16 cellular contexts compared by ENCODE assay signal in the genomic region with DNA sequence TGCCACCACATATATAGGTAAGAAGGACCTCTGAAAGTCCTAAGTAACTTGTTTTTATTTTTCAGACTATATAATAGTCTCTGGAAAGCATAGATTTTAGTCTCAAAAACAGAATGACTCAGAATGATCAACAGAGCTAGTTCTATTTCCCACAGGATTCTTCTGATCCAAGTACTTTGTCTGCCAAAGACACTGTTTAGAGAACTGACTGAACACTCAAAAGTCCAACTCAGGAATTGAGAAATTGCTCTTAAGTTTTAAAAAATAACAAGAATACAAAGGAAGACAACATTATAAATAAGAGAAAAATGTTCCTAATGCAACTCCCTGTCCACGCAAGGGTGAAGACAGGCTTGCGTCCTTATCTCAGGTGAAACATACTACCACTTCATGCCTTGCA. TPM values are rescaled to one million over a fixed set of nuclear protein-coding genes. Genes with fewer than 3 reads are reported as not detected.
DNase-seq lines count a peak whose midpoint lies in the region; ATAC-seq and TF ChIP-seq lines count a peak whose summit lies in the region.
"Had no signal": no experiment of that assay in that cellular context is flagged by ENCODE, and none has a peak within 500 bp of the region (broad histone marks: within the 10 kb centered on the region; RNA-seq: fewer than 3 reads in every experiment).

No MANE protein-coding gene starts in this region.

- no peak overlapping the region for H3K4me3 Mint-ChIP-seq in type B pancreatic cell
- H3K4me3 Mint-ChIP-seq: activated CD8-positive, alpha-beta T cell treated with anti-CD3 and anti-CD28 coated beads for 36 hours had no signal

- DNase-seq in AG10803 (ENCODE audit: low read depth): peak; percentile 44
- DNase-seq in colonic mucosa: no peak
- no peak for DNase-seq in right cardiac atrium
- DNase-seq in stromal cell of bone marrow (ENCODE audit: low read depth): peak; percentile 81
- no peak for DNase-seq in BE2C
- no peak for DNase-seq in type B pancreatic cell (ENCODE audit: extremely low spot score, unreplicated experiment)
- no peak for DNase-seq in NCI-H510A (lab: John Stamatoyannopoulos, UW)
- DNase-seq in DMS153 (lab: John Stamatoyannopoulos, UW): no peak
- DNase-seq: activated CD8-positive, alpha-beta T cell treated with anti-CD3 and anti-CD28 coated beads for 36 hours; DND-41; islet precursor cell; Karpas-422; NCI-H1436 had no signal

- H3K27ac ChIP-seq in colonic mucosa: peak overlapping the region; percentile 46
- peak overlapping the region; percentile 66 for H3K27ac ChIP-seq in right cardiac atrium (ENCODE audit: low read length)
- H3K27ac ChIP-seq: BLaER1, HL-60 had no signal

- no peak overlapping the region for H3K9ac ChIP-seq in colonic mucosa (ENCODE audit: low read depth in 2 of 2, low read length in 2 of 2)
- H3K9ac ChIP-seq: BLaER1 had no signal

- H3K36me3 ChIP-seq in colonic mucosa (no peaks in the 10 kb centered on the region), BE2C (no peaks in the 10 kb centered on the region; the same call in 1 of the 2 replicates)

- peak; percentile 48 to 64 for ATAC-seq in right cardiac atrium
- ATAC-seq: activated CD8-positive, alpha-beta T cell treated with anti-CD3 and anti-CD28 coated beads for 36 hours had no signal

- no peak overlapping the region for H3K4me3 ChIP-seq in AG10803 (ENCODE audit: low read length)
- no peak overlapping the region for H3K4me3 ChIP-seq in colonic mucosa
- H3K4me3 ChIP-seq in right cardiac atrium (ENCODE audit: low read length): no peak overlapping the region
- H3K4me3 ChIP-seq in BE2C (ENCODE audit: low read depth, low read length): no peak overlapping the region
- H3K4me3 ChIP-seq: BLaER1 had no signal

- intact Hi-C loops in colonic mucosa (cut with DNase I): no loop called here
- intact Hi-C loops in right cardiac atrium (cut with DNase I): loop anchor here in 1 of 4 donors (5.0 kb wide), 1 partner anchor 63 kb away; no protein-coding TSS in a partner anchor

- H3K36me3 Mint-ChIP-seq in type B pancreatic cell: peaks cover 11% of the 10 kb centered on the region

- peaks cover 3% of the 10 kb centered on the region for H3K4me1 Mint-ChIP-seq in type B pancreatic cell (ENCODE audit: unreplicated experiment)

- H3K9me3 Mint-ChIP-seq in type B pancreatic cell: peaks cover 4% of the 10 kb centered on the region
- H3K9me3 Mint-ChIP-seq: activated CD8-positive, alpha-beta T cell treated with anti-CD3 and anti-CD28 coated beads for 36 hours; activated T-helper 2 cell treated with anti-CD3 and anti-CD28 coated beads, Interferon-gamma antibody, Interleukin-2, Interleukin-4, amounts not matched to agents 10 μg/mL and 5 μg/mL and 100 μg/mL, durations not matched to agents 14 hours and 24 hours and 36 hours had no signal

- no peaks in the 10 kb centered on the region for H3K27me3 Mint-ChIP-seq in type B pancreatic cell
- H3K27me3 Mint-ChIP-seq: activated CD8-positive, alpha-beta T cell treated with anti-CD3 and anti-CD28 coated beads for 36 hours had no signal

- 66% methylated on average over 2 of the region's 2 CpGs for WGBS in right cardiac atrium

- H3K27ac Mint-ChIP-seq in type B pancreatic cell: no peak overlapping the region
- H3K27ac Mint-ChIP-seq: activated CD8-positive, alpha-beta T cell treated with anti-CD3 and anti-CD28 coated beads for 36 hours; activated T-helper 2 cell treated with anti-CD3 and anti-CD28 coated beads, Interferon-gamma antibody, Interleukin-2, Interleukin-4, amounts not matched to agents 10 μg/mL and 5 μg/mL and 100 μg/mL, durations not matched to agents 14 hours and 24 hours and 36 hours had no signal

- no peak for TF ChIP-seq CTCF in AG10803 (conservative IDR thresholded peaks at IDR 0.05; ENCODE audit: low read length)
- no peak for TF ChIP-seq CTCF in colonic mucosa (IDR thresholded peaks at IDR 0.05)
- no peak for TF ChIP-seq CTCF in BE2C (IDR thresholded peaks at IDR 0.05; ENCODE audit: low read depth, low read length)
- no peak for TF ChIP-seq CTCF in type B pancreatic cell (conservative IDR thresholded peaks at IDR 0.05)

- H3K9me3 ChIP-seq in colonic mucosa (no peaks in the 10 kb centered on the region), right cardiac atrium (ENCODE audit: control insufficient read depth, low read length) (no peaks in the 10 kb centered on the region), BE2C (no peaks in the 10 kb centered on the region)
- H3K9me3 ChIP-seq: BLaER1 had no signal

- H3K4me1 ChIP-seq in colonic mucosa (no peaks in the 10 kb centered on the region), right cardiac atrium (ENCODE audit: control insufficient read depth, insufficient read depth, low read length) (peaks cover 7% of the 10 kb centered on the region), BE2C (peaks cover 4% of the 10 kb centered on the region; the same call in 1 of the 2 replicates)

- no peaks in the 10 kb centered on the region for H3K27me3 ChIP-seq in colonic mucosa
- no peaks in the 10 kb centered on the region for H3K27me3 ChIP-seq in right cardiac atrium (ENCODE audit: control insufficient read depth, insufficient read depth)
- H3K27me3 ChIP-seq in BE2C: no peaks in the 10 kb centered on the region
- H3K27me3 ChIP-seq: BLaER1 had no signal

RNA-seq across cellular contexts. Expression of a gene that starts 29.0 kb away (rescaled TPM):
- 100 to 1,000 TPM in 1 of 2 donors, 10 to 100 TPM in 1; 70.0 to 107 TPM for total RNA-seq in colonic mucosa
- total RNA-seq in right cardiac atrium: 10 to 100 TPM; 71.9 to 92.5 (median 89.2) TPM
- polyA plus RNA-seq in right cardiac atrium: 56.2 TPM
- polyA plus RNA-seq in BE2C (2012; ENCODE audit: insufficient read depth, insufficient read length, low read depth): 76.6 TPM
- 71.2 and 80.3 TPM in 2 replicates for total RNA-seq in type B pancreatic cell (ENCODE audit: low replicate concordance)

Comparison
In these comparisons a context has a peak if more than half of its experiments do, and no peak if none do; other contexts are left out.
1. DNase-seq: peak in AG10803 (single experiment) and stromal cell of bone marrow (single experiment); none in colonic mucosa (single experiment), right cardiac atrium (0 of 3), BE2C (single experiment), type B pancreatic cell (single experiment), NCI-H510A (single experiment) and DMS153 (single experiment).